ENCODE assay signal across 8 cellular contexts in genomic region chr16:77273-77806, GRCh38. TPM values are rescaled to one million over a fixed set of nuclear protein-coding genes. Genes with fewer than 3 reads are reported as not detected.
DNase-seq lines count a peak whose midpoint lies in the region; ATAC-seq and TF ChIP-seq lines count a peak whose summit lies in the region.

No MANE protein-coding gene starts in this region.

- peaks cover 10% of the 10 kb centered on the region for H3K36me3 Mint-ChIP-seq in activated CD4-positive, alpha-beta T cell treated with anti-CD3 and anti-CD28 coated beads, Interleukin-2, amount 10 ng/mL, durations not matched to agents 24 days and 14 days (ENCODE audit: low read depth)

- peaks cover 53% of the 10 kb centered on the region for H3K4me1 ChIP-seq in HUES48 (ENCODE audit: control insufficient read depth, insufficient read depth, low read length)
- peaks cover 42% of the 10 kb centered on the region for H3K4me1 ChIP-seq in muscle layer of colon (ENCODE audit: insufficient read depth, low read length)
- peaks cover 52% of the 10 kb centered on the region for H3K4me1 ChIP-seq in upper lobe of right lung

- H3K36me3 ChIP-seq in HUES48 (ENCODE audit: control insufficient read depth, insufficient read depth, low read length), result peaks cover 8% of the 10 kb centered on the region
- peaks cover 8% of the 10 kb centered on the region for H3K36me3 ChIP-seq in muscle layer of colon (ENCODE audit: insufficient read depth, low read length)
- H3K36me3 ChIP-seq in upper lobe of right lung, result peaks cover 11% of the 10 kb centered on the region

- H3K9me3 Mint-ChIP-seq in activated CD4-positive, alpha-beta T cell treated with anti-CD3 and anti-CD28 coated beads, Interleukin-2, amount 10 ng/mL, durations not matched to agents 24 days and 14 days, result no peaks in the 10 kb centered on the region

- peak; percentile 10 for ATAC-seq in GM19452 (IDR thresholded peaks at IDR 0.05; ENCODE audit: unreplicated experiment)
- peak; percentile 56 for ATAC-seq in upper lobe of right lung

- H3K9ac ChIP-seq in HUES48 (ENCODE audit: low read depth, low read length), result no peak overlapping the region
- H3K9ac ChIP-seq in muscle layer of colon (ENCODE audit: low read length), result peak overlapping the region; percentile 8

- no peaks in the 10 kb centered on the region for H3K27me3 ChIP-seq in HUES48 (ENCODE audit: control insufficient read depth, insufficient read depth, low read length)
- H3K27me3 ChIP-seq in muscle layer of colon (ENCODE audit: control insufficient read depth in 1 of 2, insufficient read depth in 2 of 2, low read length in 2 of 2), result no peaks in the 10 kb centered on the region
- H3K27me3 ChIP-seq in upper lobe of right lung, result no peaks in the 10 kb centered on the region

- H3K27ac Mint-ChIP-seq in activated CD4-positive, alpha-beta T cell treated with anti-CD3 and anti-CD28 coated beads, Interleukin-2, amount 10 ng/mL, durations not matched to agents 24 days and 14 days, result peak overlapping the region; percentile 76

- H3K27me3 Mint-ChIP-seq in activated CD4-positive, alpha-beta T cell treated with anti-CD3 and anti-CD28 coated beads, Interleukin-2, amount 10 ng/mL, durations not matched to agents 24 days and 14 days, result peaks cover 18% of the 10 kb centered on the region

- H3K4me3 Mint-ChIP-seq in activated CD4-positive, alpha-beta T cell treated with anti-CD3 and anti-CD28 coated beads, Interleukin-2, amount 10 ng/mL, durations not matched to agents 24 days and 14 days, result peak overlapping the region; percentile 85

- peak overlapping the region; percentile 83 for H3K4me3 ChIP-seq in HUES48 (ENCODE audit: low read depth, low read length)
- peak overlapping the region; percentile 67 to 85 for H3K4me3 ChIP-seq in muscle layer of colon (ENCODE audit: low read depth in 1 of 2, low read length in 2 of 2)
- H3K4me3 ChIP-seq in upper lobe of right lung, result peak overlapping the region; percentile 82

- peak overlapping the region; percentile 42 for H3K27ac ChIP-seq in HUES48 (ENCODE audit: low read depth, low read length)
- H3K27ac ChIP-seq in epithelial cell of prostate, result peak overlapping the region; percentile 71
- peak overlapping the region; percentile 90 for H3K27ac ChIP-seq in muscle layer of colon (ENCODE audit: low read depth, low read length)
- peak overlapping the region; percentile 93 for H3K27ac ChIP-seq in upper lobe of right lung

- intact Hi-C loops in activated CD4-positive, alpha-beta T cell treated with anti-CD3 and anti-CD28 coated beads, Interleukin-2, amount 10 ng/mL, durations not matched to agents 24 days and 14 days (cut with micrococcal nuclease), result no loop called here
- intact Hi-C loops in upper lobe of right lung (cut with DNase I), result no loop called here

- no peak for TF ChIP-seq CTCF in upper lobe of right lung (IDR thresholded peaks at IDR 0.05)

- DNase-seq in DMS114 treated with DMSO at 0.1 percent for 48 hours (lab: John Stamatoyannopoulos, UW; ENCODE audit: unreplicated experiment), result peak; percentile 14
- DNase-seq in activated CD4-positive, alpha-beta T cell treated with anti-CD3 and anti-CD28 coated beads, Interleukin-2, amount 10 ng/mL, durations not matched to agents 24 days and 14 days, result peak; percentile 83
- DNase-seq in epithelial cell of prostate (ENCODE audit: low read depth, low spot score), result no peak
- DNase-seq in upper lobe of right lung, result peak; percentile 84
- DNase-seq in Kasumi-1 (lab: John Stamatoyannopoulos, UW), result no peak

- H3K4me1 Mint-ChIP-seq in activated CD4-positive, alpha-beta T cell treated with anti-CD3 and anti-CD28 coated beads, Interleukin-2, amount 10 ng/mL, durations not matched to agents 24 days and 14 days, result peaks cover 29% of the 10 kb centered on the region

- H3K9me3 ChIP-seq in HUES48 (ENCODE audit: control insufficient read depth, insufficient read depth, low read length) (no peaks in the 10 kb centered on the region), muscle layer of colon (ENCODE audit: low read length) (no peaks in the 10 kb centered on the region), upper lobe of right lung (no peaks in the 10 kb centered on the region)

RNA-seq across cellular contexts. Expression of gene MPG, which starts 0.7 kb away (rescaled TPM):
- 68.4 and 72.6 TPM in 2 replicates for total RNA-seq in activated CD4-positive, alpha-beta T cell treated with anti-CD3 and anti-CD28 coated beads, Interleukin-2, amount 10 ng/mL, durations not matched to agents 24 days and 14 days
- 42.5 TPM for total RNA-seq in upper lobe of right lung

RNA-seq across cellular contexts. Expression of gene RHBDF1, which starts 4.9 kb away (rescaled TPM):
- total RNA-seq in activated CD4-positive, alpha-beta T cell treated with anti-CD3 and anti-CD28 coated beads, Interleukin-2, amount 10 ng/mL, durations not matched to agents 24 days and 14 days, result 0.26 and 0.76 TPM in 2 replicates
- 48.4 TPM for total RNA-seq in upper lobe of right lung

RNA-seq across cellular contexts. Expression of gene SNRNP25, which starts 23.7 kb away (rescaled TPM):
- 97.7 and 99.9 TPM in 2 replicates for total RNA-seq in activated CD4-positive, alpha-beta T cell treated with anti-CD3 and anti-CD28 coated beads, Interleukin-2, amount 10 ng/mL, durations not matched to agents 24 days and 14 days
- total RNA-seq in upper lobe of right lung, result 11.6 TPM

RNA-seq across cellular contexts. Expression of gene POLR3K, which starts 23.9 kb away (rescaled TPM):
- total RNA-seq in activated CD4-positive, alpha-beta T cell treated with anti-CD3 and anti-CD28 coated beads, Interleukin-2, amount 10 ng/mL, durations not matched to agents 24 days and 14 days, result 88.9 and 89.8 TPM in 2 replicates
- total RNA-seq in upper lobe of right lung, result 12.0 TPM

Comparison
In these comparisons a context has a peak if more than half of its experiments do, and no peak if none do; other contexts are left out.
1. DNase-seq: peak in DMS114 treated with DMSO at 0.1 percent for 48 hours (single experiment), activated CD4-positive, alpha-beta T cell treated with anti-CD3 and anti-CD28 coated beads, Interleukin-2, amount 10 ng/mL, durations not matched to agents 24 days and 14 days (single experiment) and upper lobe of right lung (single experiment); none in epithelial cell of prostate (single experiment) and Kasumi-1 (0 of 2).
2. H3K27ac ChIP-seq: peak in every context shown above with its lines; median percentile 93 in upper lobe of right lung; 90 in muscle layer of colon; 71 in epithelial cell of prostate; 42 in HUES48.
3. RNA of gene RHBDF1, which starts 4.9 kb away (total RNA-seq): 48.4 TPM in upper lobe of right lung (single experiment); 0.26 to 0.76 TPM in activated CD4-positive, alpha-beta T cell treated with anti-CD3 and anti-CD28 coated beads, Interleukin-2, amount 10 ng/mL, durations not matched to agents 24 days and 14 days; every median in the first group is over 10 times any median in the second.
4. Peak in every context shown above with its lines, with median percentiles within 50 percentile points of each other: H3K4me3 ChIP-seq.